In genomic region chr2:30664761-30665358, GRCh38 we compare ENCODE assay signal across 8 cellular contexts.
A peak's percentile ranks its signal among the peaks of the same experiment; 100 is the strongest.
DNase-seq lines count a peak whose midpoint lies in the region; ATAC-seq and TF ChIP-seq lines count a peak whose summit lies in the region.

No MANE protein-coding gene starts in this region.

- H3K36me3 Mint-ChIP-seq in activated naive CD4-positive, alpha-beta T cell treated with anti-CD3 and anti-CD28 coated beads for 36 hours (ENCODE audit: low read depth), result peaks cover under 1% of the 10 kb centered on the region
- peaks cover 0 to 10% (median under 1%) of the 10 kb centered on the region in 3 donors for H3K36me3 Mint-ChIP-seq in CD8-positive, alpha-beta memory T cell

- POLR2A ChIA-PET in CD8-positive, alpha-beta memory T cell (lab: Charles Lee), result no interaction called here

- DNase-seq in ELR (ENCODE audit: low read depth), result peak; percentile 95
- DNase-seq in NCI-H446 treated with DMSO at 0.1 percent for 48 hours (lab: John Stamatoyannopoulos, UW), result peak; percentile 62
- peak; percentile 97 for DNase-seq in epithelial cell of esophagus (ENCODE audit: low read depth)
- no peak for DNase-seq in activated naive CD4-positive, alpha-beta T cell treated with anti-CD3 and anti-CD28 coated beads for 36 hours
- no peak for DNase-seq in CD8-positive, alpha-beta memory T cell

- H3K27ac ChIP-seq in skeletal muscle tissue (ENCODE audit: low read depth, low read length), result peak overlapping the region; percentile 70
- H3K27ac ChIP-seq in CD8-positive, alpha-beta memory T cell (ENCODE audit: low read depth, low read length), result no peak overlapping the region

- no peak overlapping the region for H3K4me3 Mint-ChIP-seq in activated naive CD4-positive, alpha-beta T cell treated with anti-CD3 and anti-CD28 coated beads for 36 hours
- H3K4me3 Mint-ChIP-seq in CD8-positive, alpha-beta memory T cell, result no peak overlapping the region

- H3K4me3 ChIP-seq in epithelial cell of esophagus (ENCODE audit: low read length) (no peak overlapping the region), skeletal muscle tissue (ENCODE audit: low read length in 3 of 3) (no peak overlapping the region)
- no peak overlapping the region for H3K4me3 ChIP-seq in CD8-positive, alpha-beta memory T cell (ENCODE audit: low read length)

- no peaks in the 10 kb centered on the region for H3K9me3 ChIP-seq in skeletal muscle tissue (ENCODE audit: control insufficient read depth in 3 of 3, low read length in 3 of 3)
- H3K9me3 ChIP-seq in CD8-positive, alpha-beta memory T cell (ENCODE audit: low read length), result no peaks in the 10 kb centered on the region

- no peak overlapping the region for H3K9ac ChIP-seq in skeletal muscle tissue (ENCODE audit: low read depth in 1 of 3, low read length in 3 of 3)

- no peak for ATAC-seq in GM21447 (IDR thresholded peaks at IDR 0.05; ENCODE audit: unreplicated experiment)
- ATAC-seq in GM19324 (IDR thresholded peaks at IDR 0.05; ENCODE audit: low FRiP score, unreplicated experiment), result no peak

- no peak for TF ChIP-seq CTCF in epithelial cell of esophagus (IDR thresholded peaks at IDR 0.05; ENCODE audit: insufficient read depth, low read depth, low read length, missing control alignments)

- H3K4me1 ChIP-seq in skeletal muscle tissue (ENCODE audit: control insufficient read depth in 3 of 3, insufficient read depth in 3 of 3, low read length in 3 of 3), result peaks cover 10 to 16% (median 14%) of the 10 kb centered on the region in 3 donors
- no peaks in the 10 kb centered on the region for H3K4me1 ChIP-seq in CD8-positive, alpha-beta memory T cell (ENCODE audit: insufficient read depth, low read length)

- H3K9me3 Mint-ChIP-seq in activated naive CD4-positive, alpha-beta T cell treated with anti-CD3 and anti-CD28 coated beads for 36 hours, result peaks cover 6% of the 10 kb centered on the region
- H3K9me3 Mint-ChIP-seq in CD8-positive, alpha-beta memory T cell, result peaks cover 5 to 11% (median 10%) of the 10 kb centered on the region in 5 donors

- no peaks in the 10 kb centered on the region for H3K36me3 ChIP-seq in skeletal muscle tissue (ENCODE audit: control insufficient read depth in 3 of 3, insufficient read depth in 3 of 3, low read length in 3 of 3)
- no peaks in the 10 kb centered on the region for H3K36me3 ChIP-seq in CD8-positive, alpha-beta memory T cell (ENCODE audit: insufficient read depth, low read length)

- intact Hi-C loops in activated naive CD4-positive, alpha-beta T cell treated with anti-CD3 and anti-CD28 coated beads for 36 hours (cut with micrococcal nuclease), result no loop called here

- H3K27ac Mint-ChIP-seq in activated naive CD4-positive, alpha-beta T cell treated with anti-CD3 and anti-CD28 coated beads for 36 hours, result no peak overlapping the region
- no peak overlapping the region for H3K27ac Mint-ChIP-seq in CD8-positive, alpha-beta memory T cell

- H3K27me3 ChIP-seq in skeletal muscle tissue (ENCODE audit: control insufficient read depth in 3 of 3, insufficient read depth in 3 of 3, low read length in 3 of 3), result no peaks in the 10 kb centered on the region
- H3K27me3 ChIP-seq in CD8-positive, alpha-beta memory T cell (ENCODE audit: insufficient read depth, low read length, poor library complexity, severe bottlenecking), result no peaks in the 10 kb centered on the region

- CTCF ChIA-PET in activated naive CD4-positive, alpha-beta T cell treated with anti-CD3 and anti-CD28 coated beads for 36 hours (lab: Charles Lee), result interaction anchor here (2.0 kb wide), 1 partner anchor 47 kb away, joined by 4 read pairs; no protein-coding TSS in a partner anchor
- CTCF ChIA-PET in CD8-positive, alpha-beta memory T cell (lab: Charles Lee), result no interaction called here

- H3K27me3 Mint-ChIP-seq in activated naive CD4-positive, alpha-beta T cell treated with anti-CD3 and anti-CD28 coated beads for 36 hours (ENCODE audit: low read depth), result no peaks in the 10 kb centered on the region
- H3K27me3 Mint-ChIP-seq in CD8-positive, alpha-beta memory T cell, result peaks cover 0 to 2% of the 10 kb centered on the region in 2 donors

- no peaks in the 10 kb centered on the region for H3K4me1 Mint-ChIP-seq in activated naive CD4-positive, alpha-beta T cell treated with anti-CD3 and anti-CD28 coated beads for 36 hours (ENCODE audit: low read depth)
- no peaks in the 10 kb centered on the region for H3K4me1 Mint-ChIP-seq in CD8-positive, alpha-beta memory T cell

Comparison
In these comparisons a context has a peak if more than half of its experiments do, and no peak if none do; other contexts are left out.
1. DNase-seq: peak in ELR (single experiment), NCI-H446 treated with DMSO at 0.1 percent for 48 hours (single experiment) and epithelial cell of esophagus (single experiment); none in activated naive CD4-positive, alpha-beta T cell treated with anti-CD3 and anti-CD28 coated beads for 36 hours (single experiment) and CD8-positive, alpha-beta memory T cell (0 of 5).